Comparison of ENCODE assay signal across 8 cellular contexts in the genomic region with DNA sequence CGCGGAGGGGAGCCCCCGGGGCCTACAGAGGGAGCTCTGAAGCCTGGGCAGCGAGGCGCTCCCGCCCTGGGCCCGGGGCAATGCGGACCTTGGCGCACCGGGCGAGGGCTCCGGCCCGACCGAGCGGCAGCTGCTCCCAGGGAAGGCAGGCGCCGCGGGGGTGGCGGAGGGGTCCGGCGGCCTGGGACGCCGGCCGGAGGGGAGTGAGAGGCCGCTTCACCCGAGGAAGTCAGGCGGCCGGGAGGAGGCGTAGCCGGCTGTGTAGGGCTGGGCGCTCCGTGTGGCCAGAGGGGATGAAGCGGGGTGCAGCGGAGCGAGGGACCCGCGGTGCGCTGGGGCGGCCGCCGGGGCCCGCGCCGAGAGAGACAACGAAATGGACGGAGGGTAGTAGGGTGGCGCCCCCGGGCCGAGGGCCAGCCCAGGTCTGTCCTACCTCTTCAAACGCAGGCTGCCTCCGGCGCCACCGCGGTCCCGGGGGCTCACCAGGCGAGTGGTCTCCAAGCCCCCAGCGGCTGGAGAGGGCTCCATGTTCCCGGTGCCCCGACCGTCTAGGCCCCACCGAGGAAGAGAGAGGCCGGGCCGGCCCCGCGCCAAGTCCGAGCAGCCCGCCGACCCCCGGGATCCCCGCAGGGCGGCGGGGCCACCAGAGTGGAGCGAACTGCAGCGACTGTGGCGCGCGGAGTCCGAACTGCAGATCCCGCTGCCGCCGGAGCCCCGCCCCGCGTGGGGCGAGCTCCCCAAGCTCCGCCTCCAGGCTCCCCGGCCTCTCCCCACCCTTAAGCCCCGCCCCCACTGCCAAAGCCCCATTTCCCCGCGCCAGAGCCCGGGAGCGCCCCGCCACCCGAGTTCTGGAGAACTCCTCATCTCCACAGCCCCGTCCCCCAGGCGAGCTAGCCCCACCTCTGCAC. TPM values are rescaled to one million over a fixed set of nuclear protein-coding genes. Genes with fewer than 3 reads are reported as not detected.
DNase-seq lines count a peak whose midpoint lies in the region; ATAC-seq, FAIRE-seq and TF ChIP-seq lines count a peak whose summit lies in the region.

TSS of gene SLC30A3 (minus strand) at position 669 of the 908 bp plus-strand sequence. CDS start at position 528, 141 bp downstream.

- DNase-seq in ELR (ENCODE audit: low read depth): peak; percentile 50
- DNase-seq in WTC11 (ENCODE audit: low spot score): peak; percentile 66
- DNase-seq in bronchial epithelial cell (ENCODE audit: low read depth): peak; percentile 19
- DNase-seq in left lung: peak; percentile 71 to 89
- DNase-seq in stimulated activated CD4-positive, alpha-beta T cell treated with anti-CD3 and anti-CD28 coated beads, Interleukin-2, amount 100 ng/mL, for 4 hours (ENCODE audit: low read depth): peak; percentile 66
- no peak for DNase-seq in cerebellar nuclear complex (lab: John Stamatoyannopoulos, UW)
- DNase-seq in HK-2 (ENCODE audit: unreplicated experiment): no peak

- intact Hi-C loops in left lung (cut with DNase I): no loop called here

- H3K9me3 ChIP-seq in left lung: no peaks in the 10 kb centered on the region

- H3K4me3 Mint-ChIP-seq in WTC11: peak within 1 kb of the TSS; percentile 93

- ATAC-seq in WTC11 (peak; percentile 42), left lung (peak; percentile 88)

- CTCF ChIA-PET in WTC11 (lab: Charles Lee): interaction anchor here (0.5 to 7.7 kb wide), 12 partner anchors 9 to 176 kb away, joined by 3 to 124 read pairs (median 6); partner anchors contain the start of genes TRIM54 and UCN

- H3K27me3 ChIP-seq in bronchial epithelial cell (ENCODE audit: control insufficient read depth, insufficient read depth, low read length): peaks cover 53% of the 10 kb centered on the region
- peaks cover 51 to 97% of the 10 kb centered on the region in 2 donors for H3K27me3 ChIP-seq in left lung

- H3K36me3 ChIP-seq in bronchial epithelial cell (ENCODE audit: control insufficient read depth, insufficient read depth, low read length): no peaks in the 10 kb centered on the region
- no peaks in the 10 kb centered on the region for H3K36me3 ChIP-seq in left lung

- TF ChIP-seq RAD21 in Ishikawa (IDR thresholded peaks at IDR 0.05; ENCODE audit: low read depth): no peak

- no peaks in the 10 kb centered on the region for H3K36me3 Mint-ChIP-seq in WTC11

- POLR2A ChIA-PET in WTC11 (lab: Charles Lee): interaction anchor here (1.9 kb wide), 1 partner anchor 94 kb away, joined by 4 read pairs; the partner anchor contains the start of gene GTF3C2

- H3K4me3 ChIP-seq in bronchial epithelial cell (ENCODE audit: low read depth, low read length) (peak within 1 kb of the TSS; percentile 29), left lung (peak within 1 kb of the TSS; percentile 33 to 49)

- H3K4me1 Mint-ChIP-seq in WTC11: peaks cover 26% of the 10 kb centered on the region

- no peak for TF ChIP-seq CTCF in WTC11 (IDR thresholded peaks at IDR 0.05)
- no peak for TF ChIP-seq CTCF in bronchial epithelial cell (IDR thresholded peaks at IDR 0.05; ENCODE audit: insufficient read depth, low read length, severe bottlenecking)
- TF ChIP-seq CTCF in left lung (IDR thresholded peaks at IDR 0.05): no peak

- peaks cover 17 to 36% of the 10 kb centered on the region in 2 donors for H3K4me1 ChIP-seq in left lung

- H3K9me3 Mint-ChIP-seq in WTC11: no peaks in the 10 kb centered on the region

- H3K27me3 Mint-ChIP-seq in WTC11 (ENCODE audit: low read depth): peaks cover 30% of the 10 kb centered on the region

- no peak within 1 kb of the TSS for H3K27ac ChIP-seq in left lung

- no peak for FAIRE-seq in bronchial epithelial cell (lab: Jason Lieb, UNC)

- H3K27ac Mint-ChIP-seq in WTC11: no peak within 1 kb of the TSS

- peak; percentile 8; the same call in 1 of the 2 replicates for TF ChIP-seq EP300 in Ishikawa (IDR thresholded peaks at IDR 0.05; ENCODE audit: borderline replicate concordance)

TF ChIP-seq in Ishikawa, 13 proteins besides CTCF, POLR2A, EP300 and RAD21:
- TF ChIP-seq CEBPB (IDR thresholded peaks at IDR 0.05): no peak
- TF ChIP-seq YY1 (IDR thresholded peaks at IDR 0.05; ENCODE audit: low read depth): no peak
- TF ChIP-seq ZBTB7A (IDR thresholded peaks at IDR 0.05; ENCODE audit: low read depth): peak; percentile 71

TF ChIP-seq in WTC11, 78 proteins besides CTCF, POLR2A, EP300 and RAD21 (continues in another document):
- no peak for TF ChIP-seq USF1 (CRISPR knock-in tag; IDR thresholded peaks at IDR 0.05)
- TF ChIP-seq, protein P1, sequence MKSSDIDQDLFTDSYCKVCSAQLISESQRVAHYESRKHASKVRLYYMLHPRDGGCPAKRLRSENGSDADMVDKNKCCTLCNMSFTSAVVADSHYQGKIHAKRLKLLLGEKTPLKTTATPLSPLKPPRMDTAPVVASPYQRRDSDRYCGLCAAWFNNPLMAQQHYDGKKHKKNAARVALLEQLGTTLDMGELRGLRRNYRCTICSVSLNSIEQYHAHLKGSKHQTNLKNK (CRISPR knock-in tag; IDR thresholded peaks at IDR 0.05): no peak
- peak; percentile 47; the same call in 1 of the 2 replicates for TF ChIP-seq TEAD1 (CRISPR knock-in tag; IDR thresholded peaks at IDR 0.05)
- TF ChIP-seq SP1 (CRISPR knock-in tag; conservative IDR thresholded peaks at IDR 0.05): no peak
- no peak for TF ChIP-seq TCF7 (CRISPR knock-in tag; IDR thresholded peaks at IDR 0.05; ENCODE audit: low read depth)
- TF ChIP-seq E2F4 (CRISPR knock-in tag; IDR thresholded peaks at IDR 0.05; ENCODE audit: borderline replicate concordance, low read depth): 0 out of 2 replicates have a peak, but pooled peaks have one; percentile 37
- TF ChIP-seq, protein P2, sequence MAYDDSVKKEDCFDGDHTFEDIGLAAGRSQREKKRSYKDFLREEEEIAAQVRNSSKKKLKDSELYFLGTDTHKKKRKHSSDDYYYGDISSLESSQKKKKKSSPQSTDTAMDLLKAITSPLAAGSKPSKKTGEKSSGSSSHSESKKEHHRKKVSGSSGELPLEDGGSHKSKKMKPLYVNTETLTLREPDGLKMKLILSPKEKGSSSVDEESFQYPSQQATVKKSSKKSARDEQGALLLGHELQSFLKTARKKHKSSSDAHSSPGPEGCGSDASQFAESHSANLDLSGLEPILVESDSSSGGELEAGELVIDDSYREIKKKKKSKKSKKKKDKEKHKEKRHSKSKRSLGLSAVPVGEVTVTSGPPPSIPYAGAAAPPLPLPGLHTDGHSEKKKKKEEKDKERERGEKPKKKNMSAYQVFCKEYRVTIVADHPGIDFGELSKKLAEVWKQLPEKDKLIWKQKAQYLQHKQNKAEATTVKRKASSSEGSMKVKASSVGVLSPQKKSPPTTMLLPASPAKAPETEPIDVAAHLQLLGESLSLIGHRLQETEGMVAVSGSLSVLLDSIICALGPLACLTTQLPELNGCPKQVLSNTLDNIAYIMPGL (CRISPR knock-in tag; IDR thresholded peaks at IDR 0.05): peak; percentile 87
- no peak for TF ChIP-seq ZNF219 (CRISPR knock-in tag; IDR thresholded peaks at IDR 0.05; ENCODE audit: borderline replicate concordance)
- TF ChIP-seq, protein P3, sequence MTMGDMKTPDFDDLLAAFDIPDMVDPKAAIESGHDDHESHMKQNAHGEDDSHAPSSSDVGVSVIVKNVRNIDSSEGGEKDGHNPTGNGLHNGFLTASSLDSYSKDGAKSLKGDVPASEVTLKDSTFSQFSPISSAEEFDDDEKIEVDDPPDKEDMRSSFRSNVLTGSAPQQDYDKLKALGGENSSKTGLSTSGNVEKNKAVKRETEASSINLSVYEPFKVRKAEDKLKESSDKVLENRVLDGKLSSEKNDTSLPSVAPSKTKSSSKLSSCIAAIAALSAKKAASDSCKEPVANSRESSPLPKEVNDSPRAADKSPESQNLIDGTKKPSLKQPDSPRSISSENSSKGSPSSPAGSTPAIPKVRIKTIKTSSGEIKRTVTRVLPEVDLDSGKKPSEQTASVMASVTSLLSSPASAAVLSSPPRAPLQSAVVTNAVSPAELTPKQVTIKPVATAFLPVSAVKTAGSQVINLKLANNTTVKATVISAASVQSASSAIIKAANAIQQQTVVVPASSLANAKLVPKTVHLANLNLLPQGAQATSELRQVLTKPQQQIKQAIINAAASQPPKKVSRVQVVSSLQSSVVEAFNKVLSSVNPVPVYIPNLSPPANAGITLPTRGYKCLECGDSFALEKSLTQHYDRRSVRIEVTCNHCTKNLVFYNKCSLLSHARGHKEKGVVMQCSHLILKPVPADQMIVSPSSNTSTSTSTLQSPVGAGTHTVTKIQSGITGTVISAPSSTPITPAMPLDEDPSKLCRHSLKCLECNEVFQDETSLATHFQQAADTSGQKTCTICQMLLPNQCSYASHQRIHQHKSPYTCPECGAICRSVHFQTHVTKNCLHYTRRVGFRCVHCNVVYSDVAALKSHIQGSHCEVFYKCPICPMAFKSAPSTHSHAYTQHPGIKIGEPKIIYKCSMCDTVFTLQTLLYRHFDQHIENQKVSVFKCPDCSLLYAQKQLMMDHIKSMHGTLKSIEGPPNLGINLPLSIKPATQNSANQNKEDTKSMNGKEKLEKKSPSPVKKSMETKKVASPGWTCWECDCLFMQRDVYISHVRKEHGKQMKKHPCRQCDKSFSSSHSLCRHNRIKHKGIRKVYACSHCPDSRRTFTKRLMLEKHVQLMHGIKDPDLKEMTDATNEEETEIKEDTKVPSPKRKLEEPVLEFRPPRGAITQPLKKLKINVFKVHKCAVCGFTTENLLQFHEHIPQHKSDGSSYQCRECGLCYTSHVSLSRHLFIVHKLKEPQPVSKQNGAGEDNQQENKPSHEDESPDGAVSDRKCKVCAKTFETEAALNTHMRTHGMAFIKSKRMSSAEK (CRISPR knock-in tag; IDR thresholded peaks at IDR 0.05; ENCODE audit: borderline replicate concordance): no peak
- TF ChIP-seq KAT7 (CRISPR knock-in tag; IDR thresholded peaks at IDR 0.05; ENCODE audit: borderline replicate concordance): peak; percentile 48; the same call in 1 of the 2 replicates
- TF ChIP-seq ATF1 (CRISPR knock-in tag; IDR thresholded peaks at IDR 0.05): no peak
- no peak for TF ChIP-seq TEAD4 (CRISPR knock-in tag; IDR thresholded peaks at IDR 0.05)
- TF ChIP-seq NFE2L1 (CRISPR knock-in tag; IDR thresholded peaks at IDR 0.05): no peak

RNA-seq across cellular contexts. Expression of gene SLC30A3, which starts in this region (rescaled TPM):
- 8.0 to 8.9 TPM (median 8.1 TPM) in 3 replicates for total RNA-seq in WTC11 (2021)
- not detected in 2 replicates for total RNA-seq in bronchial epithelial cell
- total RNA-seq in left lung: under 1 TPM; 0.39 to 0.64 TPM

Comparison
In these comparisons a context has a peak if more than half of its experiments do, and no peak if none do; other contexts are left out.
1. Peak in DNase-seq and H3K4me3 ChIP-seq in bronchial epithelial cell; RNA of the gene not detected or under 1 TPM.
2. Peak in DNase-seq, ATAC-seq and H3K4me3 ChIP-seq in left lung; RNA of the gene not detected or under 1 TPM.
3. DNase-seq: peak in ELR (single experiment), WTC11 (single experiment) and stimulated activated CD4-positive, alpha-beta T cell treated with anti-CD3 and anti-CD28 coated beads, Interleukin-2, amount 100 ng/mL, for 4 hours (single experiment); none in cerebellar nuclear complex (0 of 2) and HK-2 (single experiment).